1 cellular context compared by ENCODE assay signal in genomic region chr19:40413291-40413994, GRCh38.
A peak's percentile ranks its signal among the peaks of the same experiment; 100 is the strongest.
TF ChIP-seq lines count a peak whose summit lies in the region.

TSS of gene PRX (minus strand) at chr19:40413378. CDS start at chr19:40407932, 5,446 bp downstream.

TF ChIP-seq in HepG2, 621 proteins besides CTCF, POLR2A, EP300 and RAD21:
- TF ChIP-seq ZNF646 (CRISPR knock-in tag; IDR thresholded peaks at IDR 0.05), result no peak
- peak; percentile 85 for TF ChIP-seq ATF7 (IDR thresholded peaks at IDR 0.05)
- TF ChIP-seq ATF7 (CRISPR knock-in tag; IDR thresholded peaks at IDR 0.05), result no peak
- no peak for TF ChIP-seq ZNF33A (CRISPR knock-in tag; IDR thresholded peaks at IDR 0.05; ENCODE audit: borderline replicate concordance)
- TF ChIP-seq ZNF704 (CRISPR knock-in tag; IDR thresholded peaks at IDR 0.05; ENCODE audit: borderline replicate concordance), result no peak
- peak; percentile 96 for TF ChIP-seq CREB1 (IDR thresholded peaks at IDR 0.05)
- no peak for TF ChIP-seq CREB1 (CRISPR knock-in tag; IDR thresholded peaks at IDR 0.05)
- TF ChIP-seq RFX5 (IDR thresholded peaks at IDR 0.05; ENCODE audit: low read depth, low read length), result no peak
- no peak for TF ChIP-seq GRHL1 (CRISPR knock-in tag; conservative IDR thresholded peaks at IDR 0.05)
- TF ChIP-seq ZMYM3 (CRISPR knock-in tag; IDR thresholded peaks at IDR 0.05), result 0 out of 2 replicates have a peak, but pooled peaks have one; percentile 6
TF ChIP-seq in HepG2: peak in this region for 3.
